ENCODE assay signal across 1 cellular context in genomic region chr17:45346255-45347015, GRCh38.
TF ChIP-seq lines count a peak whose summit lies in the region.

No MANE protein-coding gene starts in this region.

TF ChIP-seq in IMR-90, 13 proteins besides CTCF, POLR2A, EP300 and RAD21:
- TF ChIP-seq BHLHE40 (IDR thresholded peaks at IDR 0.05; ENCODE audit: low read depth, low read length) (no peak), ELK1 (IDR thresholded peaks at IDR 0.05; ENCODE audit: borderline replicate concordance, low read depth, low read length) (no peak), MAFK (IDR thresholded peaks at IDR 0.05; ENCODE audit: low read depth, low read length) (no peak), NFE2L2 (IDR thresholded peaks at IDR 0.05; ENCODE audit: low read depth, low read length) (no peak), MAZ (IDR thresholded peaks at IDR 0.05; ENCODE audit: borderline replicate concordance, low read depth, low read length) (no peak), CEBPB (IDR thresholded peaks at IDR 0.05; ENCODE audit: low read depth, low read length) (no peak), RFX5 (IDR thresholded peaks at IDR 0.05; ENCODE audit: low read depth, low read length) (no peak), RCOR1 (IDR thresholded peaks at IDR 0.05; ENCODE audit: insufficient replicate concordance, low read length) (no peak), CHD1 (IDR thresholded peaks at IDR 0.05; ENCODE audit: low read depth, low read length) (no peak), FOS (IDR thresholded peaks at IDR 0.05; ENCODE audit: low read depth, low read length) (no peak), SMC3 (IDR thresholded peaks at IDR 0.05; ENCODE audit: low read depth, low read length) (no peak), USF2 (IDR thresholded peaks at IDR 0.05; ENCODE audit: low read depth, low read length) (no peak), MXI1 (IDR thresholded peaks at IDR 0.05; ENCODE audit: borderline replicate concordance, low read depth, low read length) (no peak)
